23 cellular contexts compared by ENCODE assay signal in the genomic region with DNA sequence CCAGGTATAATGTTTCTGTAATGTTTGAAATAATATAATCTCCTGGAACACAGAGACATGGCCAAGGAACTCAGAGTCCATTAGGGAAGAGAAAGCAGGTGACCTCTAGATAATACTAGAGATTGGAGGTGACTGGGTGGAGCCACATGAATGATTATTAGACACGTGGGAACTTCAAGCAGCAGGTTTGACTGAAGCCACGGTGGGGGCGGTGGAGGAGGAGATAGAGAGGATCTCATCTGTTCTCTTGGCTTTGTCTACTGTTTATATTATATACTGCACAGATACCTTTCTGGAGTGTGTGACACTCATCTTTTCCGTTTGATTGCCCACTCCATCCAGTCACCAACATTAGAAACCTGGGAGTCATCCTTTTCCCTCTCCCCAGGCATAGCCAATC. TPM values are rescaled to one million over a fixed set of nuclear protein-coding genes. Genes with fewer than 3 reads are reported as not detected.
"Had no signal": no experiment of that assay in that cellular context is flagged by ENCODE, and none has a peak within 500 bp of the region (broad histone marks: within the 10 kb centered on the region; RNA-seq: fewer than 3 reads in every experiment).

No MANE protein-coding gene starts in this region.

- ATAC-seq: heart right ventricle; left cardiac atrium; left lung; naive thymus-derived CD4-positive, alpha-beta T cell; psoas muscle; right cardiac atrium; stimulated activated naive B cell treated with anti-CD40 and anti-IgM and Interleukin-4, amounts not matched to agents 10 μg/mL and 1 μg/mL and 100 μg/mL, for 72 hours had no signal

- H3K4me3 ChIP-seq: colonic mucosa, esophagus squamous epithelium, heart right ventricle, left lung, psoas muscle, skin epidermis, thoracic aorta, tibial nerve, upper lobe of left lung had no signal

- H3K27ac ChIP-seq: colonic mucosa, esophagus squamous epithelium, heart right ventricle, left lung, psoas muscle, skin epidermis, thoracic aorta, tibial nerve, upper lobe of left lung had no signal

- DNase-seq: colonic mucosa; effector CD8-positive, alpha-beta T cell; esophagus squamous epithelium; foreskin melanocyte; glutamatergic neuron; heart right ventricle; hippocampal formation; left cardiac atrium; left lung; mesendoderm; midbrain; naive thymus-derived CD4-positive, alpha-beta T cell; nucleus accumbens; psoas muscle; right cardiac atrium; stimulated activated CD4-positive, alpha-beta T cell treated with anti-CD3 and anti-CD28 coated beads, Interleukin-15, amount 100 ng/mL, for 24 hours; stimulated activated CD4-positive, alpha-beta T cell treated with anti-CD3 and anti-CD28 coated beads, Interleukin-2, amount 100 ng/mL, for 48 hours; stimulated activated naive B cell treated with anti-CD40 and anti-IgM and Interleukin-4, amounts not matched to agents 10 μg/mL and 1 μg/mL and 100 μg/mL, for 72 hours; upper lobe of left lung had no signal

- H3K36me3 ChIP-seq: colonic mucosa had no signal

- H3K9me3 ChIP-seq: colonic mucosa, esophagus squamous epithelium, heart right ventricle, left lung, psoas muscle, thoracic aorta, tibial nerve, upper lobe of left lung had no signal

- H3K4me1 ChIP-seq: colonic mucosa, heart right ventricle, left lung, psoas muscle, tibial nerve, upper lobe of left lung had no signal

- H3K27me3 ChIP-seq: colonic mucosa, esophagus squamous epithelium, heart right ventricle, left lung, tibial nerve, upper lobe of left lung had no signal

RNA-seq across cellular contexts. Expression of a gene that starts 33.7 kb away (rescaled TPM):
- polyA plus RNA-seq: naive thymus-derived CD4-positive, alpha-beta T cell had no signal

RNA-seq across cellular contexts. Expression of a gene that starts 46.3 kb away (rescaled TPM):
- total RNA-seq: thoracic aorta had no signal

RNA-seq across cellular contexts. Expression of a gene that starts 57.6 kb away (rescaled TPM):
- total RNA-seq: endothelial cell of umbilical vein had no signal
